Comparison of ENCODE assay signal across 18 cellular contexts in genomic region chr4:152459326-152459725, GRCh38.
A peak's percentile ranks its signal among the peaks of the same experiment; 100 is the strongest.
DNase-seq lines count a peak whose midpoint lies in the region; ATAC-seq, FAIRE-seq and TF ChIP-seq lines count a peak whose summit lies in the region.
"Had no signal": no experiment of that assay in that cellular context is flagged by ENCODE, and none has a peak within 500 bp of the region (broad histone marks: within the 10 kb centered on the region; RNA-seq: fewer than 3 reads in every experiment).

No MANE protein-coding gene starts in this region.

- H3K36me3 Mint-ChIP-seq in CD4-positive, alpha-beta T cell (ENCODE audit: low read depth), result no peaks in the 10 kb centered on the region

- 100% methylated on average over 1 of the region's 1 CpG for WGBS in right lobe of liver (ENCODE audit: insufficient coverage, low coverage, low lambda C conversion rate, missing lambda C conversion rate)

- H3K27ac ChIP-seq in CD4-positive, alpha-beta T cell (ENCODE audit: low read depth, low read length), result no peak overlapping the region
- H3K27ac ChIP-seq in MM.1S (ENCODE audit: low read length) (peak overlapping the region; percentile 58; the same call in 1 of the 2 replicates), right lobe of liver (peak overlapping the region; percentile 37 to 81 (median 55))
- H3K27ac ChIP-seq: C4-2B, SJSA1, VCaP had no signal

- peaks cover 9% of the 10 kb centered on the region; the same call in 1 of the 2 replicates for H4K20me1 ChIP-seq in MM.1S (ENCODE audit: insufficient read depth, low read length)

- H3F3A ChIP-seq in MM.1S (ENCODE audit: insufficient read depth, low read length), result peaks cover 31% of the 10 kb centered on the region

- intact Hi-C loops in CD4-positive, alpha-beta T cell (cut with DNase I, micrococcal nuclease), result loop anchor here in 1 of 2 experiments (5.0 kb wide), 1 partner anchor 43 kb away; no protein-coding TSS in a partner anchor
- intact Hi-C loops in right lobe of liver (cut with DNase I), result no loop called here

- H3K27me3 ChIP-seq in CD4-positive, alpha-beta T cell (ENCODE audit: control insufficient read depth, insufficient read depth, low read length), result no peaks in the 10 kb centered on the region
- H3K27me3 ChIP-seq in MM.1S (replicated peaks; ENCODE audit: insufficient read depth, low read length) (no peaks in the 10 kb centered on the region), right lobe of liver (no peaks in the 10 kb centered on the region)
- H3K27me3 ChIP-seq: cardiac muscle cell, SJSA1 had no signal

- no peaks in the 10 kb centered on the region for H3K27me3 Mint-ChIP-seq in CD4-positive, alpha-beta T cell

- no peak overlapping the region for H3K9ac ChIP-seq in MM.1S (ENCODE audit: low read length)

- ATAC-seq in CD4-positive, alpha-beta T cell (ENCODE audit: poor library complexity), result no peak
- ATAC-seq in right lobe of liver, result no peak

- H3K9me3 ChIP-seq in CD4-positive, alpha-beta T cell (ENCODE audit: control insufficient read depth, low read length), result no peaks in the 10 kb centered on the region
- H3K9me3 ChIP-seq in MM.1S (replicated peaks; ENCODE audit: insufficient read depth, low read length), result no peaks in the 10 kb centered on the region
- H3K9me3 ChIP-seq in right lobe of liver, result no peaks in the 10 kb centered on the region
- H3K9me3 ChIP-seq: SJSA1 had no signal

- peak overlapping the region; percentile 6; the same call in 1 of the 2 replicates for H3K4me3 ChIP-seq in MM.1S (ENCODE audit: low read length)
- no peak overlapping the region for H3K4me3 ChIP-seq in right lobe of liver
- H3K4me3 ChIP-seq: cardiac muscle cell, SJSA1 had no signal

- CTCF ChIA-PET in CD4-positive, alpha-beta T cell (lab: Charles Lee), result interaction anchor here (2.2 kb wide), 1 partner anchor 11 kb away, joined by 6 read pairs; no protein-coding TSS in a partner anchor

- no peak for DNase-seq in CD4-positive, alpha-beta T cell
- DNase-seq in GM19239 (ENCODE audit: insufficient read length, low spot score) (no peak), MM.1S (no peak), right lobe of liver (no peak), NCI-H82 treated with DMSO at 0.1 percent for 48 hours (lab: John Stamatoyannopoulos, UW; ENCODE audit: unreplicated experiment) (no peak), urothelium cell line (ENCODE audit: low spot score) (no peak), NCI-H146 treated with DMSO at 0.1 percent for 48 hours (lab: John Stamatoyannopoulos, UW; ENCODE audit: unreplicated experiment) (no peak), G401 (ENCODE audit: low spot score) (no peak)
- DNase-seq: activated effector memory CD4-positive, alpha-beta T cell treated with anti-CD3 and anti-CD28 coated beads, Interleukin-2, amount 50 U/mL, for 16 hours; foreskin melanocyte; retina; stimulated activated CD4-positive, alpha-beta T cell treated with anti-CD3 and anti-CD28 coated beads, Interleukin-2, amount 100 ng/mL, for 48 hours; stimulated activated naive CD4-positive, alpha-beta T cell treated with Interleukin-2 at 50 U/mL for 16 hours had no signal

- TF ChIP-seq CTCF in CD4-positive, alpha-beta T cell (IDR thresholded peaks at IDR 0.05), result no peak
- TF ChIP-seq CTCF in MM.1S (IDR thresholded peaks at IDR 0.05; ENCODE audit: low read length) (no peak), right lobe of liver (IDR thresholded peaks at IDR 0.05) (no peak)

- H3K36me3 ChIP-seq in MM.1S (replicated peaks; ENCODE audit: insufficient read depth, low read length) (no peaks in the 10 kb centered on the region), right lobe of liver (no peaks in the 10 kb centered on the region)
- H3K36me3 ChIP-seq: cardiac muscle cell, SJSA1 had no signal

- H3K4me1 Mint-ChIP-seq in CD4-positive, alpha-beta T cell (ENCODE audit: low read depth), result peaks cover 78% of the 10 kb centered on the region

- H3K4me1 ChIP-seq in MM.1S (ENCODE audit: low read length), result peaks cover 49% of the 10 kb centered on the region
- peaks cover 0 to 50% (median 9%) of the 10 kb centered on the region in 4 donors for H3K4me1 ChIP-seq in right lobe of liver
- H3K4me1 ChIP-seq: SJSA1 had no signal

- POLR2A ChIA-PET in CD4-positive, alpha-beta T cell (lab: Charles Lee), result no interaction called here

- no peak for TF ChIP-seq POLR2A in right lobe of liver (IDR thresholded peaks at IDR 0.05)

- peak overlapping the region; percentile 62 for H3K27ac Mint-ChIP-seq in CD4-positive, alpha-beta T cell

- peak overlapping the region; percentile 60 for H3K4me2 ChIP-seq in MM.1S (ENCODE audit: low read depth, low read length)

- peak overlapping the region; percentile 56 for H3K4me3 Mint-ChIP-seq in CD4-positive, alpha-beta T cell

- no peaks in the 10 kb centered on the region for H3K9me3 Mint-ChIP-seq in CD4-positive, alpha-beta T cell

- H3K9me2 ChIP-seq in MM.1S (replicated peaks; ENCODE audit: insufficient read depth, low read length), result no peaks in the 10 kb centered on the region

- in situ Hi-C loops in G401 (cut with HindIII; ENCODE audit: low sequenced_read_pairs), result no loop called here

- FAIRE-seq in GM19239 (lab: Jason Lieb, UNC), result peak; percentile 83
- no peak for FAIRE-seq in urothelium cell line (lab: Jason Lieb, UNC)
- FAIRE-seq: islet of Langerhans had no signal

- peaks cover 83% of the 10 kb centered on the region for H3K79me2 ChIP-seq in MM.1S (ENCODE audit: low read length)

- no peak overlapping the region for H2AFZ ChIP-seq in MM.1S (ENCODE audit: low read length)
